ENCODE assay signal across 8 cellular contexts in the genomic region with DNA sequence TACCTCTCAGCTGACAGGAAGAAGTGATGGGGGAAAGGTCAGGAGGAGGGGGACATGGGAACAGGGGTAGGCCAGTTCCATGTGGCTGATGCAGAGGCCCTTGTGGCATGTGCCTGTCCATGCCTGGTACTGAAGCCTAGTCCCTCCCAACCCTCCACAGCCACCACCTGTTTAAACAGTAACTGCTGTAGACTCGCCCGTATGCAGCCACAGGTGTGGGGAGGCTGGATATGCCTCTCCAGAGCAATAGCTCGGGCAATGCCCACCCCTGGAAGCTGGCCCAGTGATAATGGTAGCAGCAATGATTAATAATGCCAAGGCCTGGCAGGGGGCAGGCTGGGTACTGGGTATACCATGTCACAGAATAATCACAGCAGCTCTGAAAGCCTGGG. TPM values are rescaled to one million over a fixed set of nuclear protein-coding genes. Genes with fewer than 3 reads are reported as not detected.
DNase-seq lines count a peak whose midpoint lies in the region; ATAC-seq and TF ChIP-seq lines count a peak whose summit lies in the region.

No MANE protein-coding gene starts in this region.

- no peak overlapping the region for H3K4me3 ChIP-seq in WERI-Rb-1 (ENCODE audit: low read depth, low read length)
- H3K4me3 ChIP-seq in testis = no peak overlapping the region

- H3K36me3 Mint-ChIP-seq in stimulated activated naive B cell treated with anti-CD40 and anti-IgM and Interleukin-4, amounts not matched to agents 10 μg/mL and 1 μg/mL and 100 μg/mL, for 72 hours = peaks cover 3 to 4% of the 10 kb centered on the region in 2 donors

- TF ChIP-seq CTCF in RWPE1 (conservative IDR thresholded peaks at IDR 0.05; ENCODE audit: low read depth) (no peak), WERI-Rb-1 (IDR thresholded peaks at IDR 0.05; ENCODE audit: low read depth, low read length) (no peak), testis (IDR thresholded peaks at IDR 0.05) (no peak)

- H3K4me3 Mint-ChIP-seq in stimulated activated naive B cell treated with anti-CD40 and anti-IgM and Interleukin-4, amounts not matched to agents 10 μg/mL and 1 μg/mL and 100 μg/mL, for 72 hours = peak overlapping the region; percentile 94

- POLR2A ChIA-PET in RWPE1 (lab: Yijun Ruan, JAX; ENCODE audit: low non-redundant PET) = interaction anchor here (1.4 kb wide), 1 partner anchor 113 kb away, joined by 3 read pairs; no protein-coding TSS in a partner anchor

- H3K9me3 Mint-ChIP-seq in stimulated activated naive B cell treated with anti-CD40 and anti-IgM and Interleukin-4, amounts not matched to agents 10 μg/mL and 1 μg/mL and 100 μg/mL, for 72 hours = no peaks in the 10 kb centered on the region

- no peak for TF ChIP-seq POLR2A in testis (IDR thresholded peaks at IDR 0.05)

- H3K27me3 ChIP-seq in WERI-Rb-1 (ENCODE audit: insufficient read depth, low read depth, severe bottlenecking) (no peaks in the 10 kb centered on the region), testis (no peaks in the 10 kb centered on the region)

- peaks cover 36% of the 10 kb centered on the region for H3K4me1 ChIP-seq in testis

- no peak for ATAC-seq in stimulated activated naive B cell treated with anti-CD40 and anti-IgM and Interleukin-4, amounts not matched to agents 10 μg/mL and 1 μg/mL and 100 μg/mL, for 72 hours (replicated peaks)

- intact Hi-C loops in testis (cut with DNase I; ENCODE audit: low total_unique reads) = no loop called here

- H3K36me3 ChIP-seq in WERI-Rb-1 = peaks cover 15% of the 10 kb centered on the region; the same call in 1 of the 2 replicates
- H3K36me3 ChIP-seq in testis (ENCODE audit: low read depth, missing control alignments) = no peaks in the 10 kb centered on the region

- peaks cover 39 to 51% of the 10 kb centered on the region in 2 donors for H3K4me1 Mint-ChIP-seq in stimulated activated naive B cell treated with anti-CD40 and anti-IgM and Interleukin-4, amounts not matched to agents 10 μg/mL and 1 μg/mL and 100 μg/mL, for 72 hours

- H3K27me3 Mint-ChIP-seq in stimulated activated naive B cell treated with anti-CD40 and anti-IgM and Interleukin-4, amounts not matched to agents 10 μg/mL and 1 μg/mL and 100 μg/mL, for 72 hours = peaks cover 0 to 7% of the 10 kb centered on the region in 2 donors

- WGBS in testis, 2 donors = 47 to 78% methylated on average over 3 of the region's 3 CpGs

- peak; percentile 46 for DNase-seq in NCI-H2107 treated with DMSO at 0.1 percent for 48 hours (lab: John Stamatoyannopoulos, UW; ENCODE audit: unreplicated experiment)
- DNase-seq in NCI-H2107 (lab: John Stamatoyannopoulos, UW) = no peak
- DNase-seq in RWPE1 (ENCODE audit: low spot score) = no peak
- peak; percentile 16 for DNase-seq in hepatic stellate cell (ENCODE audit: low spot score)
- DNase-seq in stimulated activated naive B cell treated with anti-CD40 and anti-IgM and Interleukin-4, amounts not matched to agents 10 μg/mL and 1 μg/mL and 100 μg/mL, for 72 hours = no peak
- DNase-seq in ecto neural progenitor cell (ENCODE audit: low spot score) = no peak
- no peak for DNase-seq in WERI-Rb-1
- no peak for DNase-seq in testis

- H3K27ac ChIP-seq in RWPE1 (peak overlapping the region; percentile 86), WERI-Rb-1 (no peak overlapping the region), testis (peak overlapping the region in 1 of 2 donors; percentile 90)

- CTCF ChIA-PET in RWPE1 (lab: Yijun Ruan, JAX) = interaction anchor here (0.7 to 0.8 kb wide), 2 partner anchors 161 to 273 kb away, joined by 3 to 4 read pairs; no protein-coding TSS in a partner anchor

- H3K9me3 ChIP-seq in WERI-Rb-1 (ENCODE audit: severe bottlenecking) (no peaks in the 10 kb centered on the region), testis (no peaks in the 10 kb centered on the region)

- H3K27ac Mint-ChIP-seq in stimulated activated naive B cell treated with anti-CD40 and anti-IgM and Interleukin-4, amounts not matched to agents 10 μg/mL and 1 μg/mL and 100 μg/mL, for 72 hours = peak overlapping the region; percentile 86

RNA-seq across cellular contexts. Expression of a gene that starts 2.3 kb away (rescaled TPM):
- 10 to 100 TPM; 50.1 to 52.5 TPM for total RNA-seq in testis
- polyA plus RNA-seq in testis (ENCODE audit: insufficient read depth, low read depth, low replicate concordance) = 31.6 TPM

RNA-seq across cellular contexts. Expression of a gene that starts 24.0 kb away (rescaled TPM):
- total RNA-seq in testis = 100 to 1,000 TPM in 1 of 2 donors, 10 to 100 TPM in 1; 82.8 to 102 TPM
- 77.4 TPM for polyA plus RNA-seq in testis (ENCODE audit: insufficient read depth, low read depth, low replicate concordance)

RNA-seq across cellular contexts. Expression of a gene that starts 39.4 kb away (rescaled TPM):
- 10 to 100 TPM; 11.3 to 17.2 TPM for total RNA-seq in testis
- polyA plus RNA-seq in testis (ENCODE audit: insufficient read depth, low read depth, low replicate concordance) = 5.2 TPM

RNA-seq across cellular contexts. Expression of a gene that starts 56.9 kb away (rescaled TPM):
- total RNA-seq in testis = under 1 TPM; 0.55 to 0.68 TPM
- polyA plus RNA-seq in testis (ENCODE audit: insufficient read depth, low read depth, low replicate concordance) = 0.44 TPM

Comparison
In these comparisons a context has a peak if more than half of its experiments do, and no peak if none do; other contexts are left out.
1. DNase-seq: peak in NCI-H2107 treated with DMSO at 0.1 percent for 48 hours (single experiment) and hepatic stellate cell (single experiment); none in NCI-H2107 (single experiment), RWPE1 (single experiment), stimulated activated naive B cell treated with anti-CD40 and anti-IgM and Interleukin-4, amounts not matched to agents 10 μg/mL and 1 μg/mL and 100 μg/mL, for 72 hours (single experiment), ecto neural progenitor cell (single experiment), WERI-Rb-1 (single experiment) and testis (single experiment).